30 cellular contexts compared by ENCODE assay signal in the genomic region with DNA sequence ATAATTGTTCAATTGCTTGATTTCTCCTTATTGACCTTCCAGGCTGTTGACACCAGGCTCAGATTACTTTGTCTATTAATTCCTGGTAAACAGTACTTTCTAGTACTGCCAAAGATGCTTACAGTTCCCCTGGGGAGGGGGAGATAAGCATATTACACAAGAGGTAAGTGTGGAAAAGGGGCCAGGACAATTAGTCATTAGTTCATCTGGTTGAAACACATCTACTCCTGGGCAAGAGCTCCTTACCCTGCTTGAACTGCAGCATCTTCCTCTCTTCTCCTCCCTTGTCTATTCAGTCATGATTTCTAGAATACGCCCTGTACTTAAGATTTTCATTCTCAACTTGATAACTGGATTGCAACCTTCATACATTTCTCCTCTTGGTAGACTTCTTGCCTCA.
"Had no signal": no experiment of that assay in that cellular context is flagged by ENCODE, and none has a peak within 500 bp of the region (broad histone marks: within the 10 kb centered on the region; RNA-seq: fewer than 3 reads in every experiment).

No MANE protein-coding gene starts in this region.

- DNase-seq: activated CD4-positive, alpha-beta T cell treated with anti-CD3 and anti-CD28 coated beads for 36 hours; activated CD4-positive, alpha-beta T cell treated with anti-CD3 and anti-CD28 coated beads, Interleukin-2, amount 10 ng/mL, durations not matched to agents 7 days and 5 days; activated CD4-positive, alpha-beta T cell treated with anti-CD3 and anti-CD28 coated beads, Interleukin-2, amount 50 U/mL, for 48 hours; activated CD8-positive, alpha-beta T cell treated with anti-CD3 and anti-CD28 coated beads, Interleukin-2, amount 10 ng/mL, durations not matched to agents 7 days and 5 days; activated gamma-delta T cell; activated naive CD4-positive, alpha-beta T cell treated with Interleukin-2 at 50 U/mL for 16 hours; activated naive CD8-positive, alpha-beta T cell treated with anti-CD3 and anti-CD28 coated beads, Interleukin-2, amount 10 ng/mL, durations not matched to agents 7 days and 5 days; activated T-cell treated with anti-CD3 and anti-CD28 coated beads, Interleukin-2, amount 50 U/mL, for 24 hours; body of pancreas; Kasumi-1; KG1; MG63; NCI-H1048; NCI-H1105 treated with DMSO at 0.1 percent for 48 hours; NCI-H1436; NCI-H187; NCI-H2081; NCI-H345; NCI-H510A; NCI-H526; SHP77; SJCRH30; T1000 had no signal

- H3K9me3 ChIP-seq: body of pancreas, breast epithelium, MG63, SJCRH30 had no signal

- H3K4me1 Mint-ChIP-seq: activated CD4-positive, alpha-beta T cell treated with anti-CD3 and anti-CD28 coated beads for 36 hours; activated naive CD4-positive, alpha-beta T cell treated with anti-CD3 and anti-CD28 coated beads, Interleukin-2, amount 50 U/mL, for 24 hours; WTC11 had no signal

- H3K4me3 Mint-ChIP-seq: activated CD4-positive, alpha-beta T cell treated with anti-CD3 and anti-CD28 coated beads for 36 hours; activated CD4-positive, alpha-beta T cell treated with anti-CD3 and anti-CD28 coated beads, Interleukin-2, amount 10 ng/mL, durations not matched to agents 7 days and 5 days; activated CD8-positive, alpha-beta T cell treated with anti-CD3 and anti-CD28 coated beads, Interleukin-2, amount 10 ng/mL, durations not matched to agents 7 days and 5 days; activated naive CD4-positive, alpha-beta T cell treated with anti-CD3 and anti-CD28 coated beads, Interleukin-2, amount 50 U/mL, for 24 hours; activated naive CD8-positive, alpha-beta T cell treated with anti-CD3 and anti-CD28 coated beads, Interleukin-2, amount 10 ng/mL, durations not matched to agents 7 days and 5 days; activated T-cell treated with anti-CD3 and anti-CD28 coated beads, Interleukin-2, amount 50 U/mL, for 24 hours; WTC11 had no signal

- H3K9me3 Mint-ChIP-seq: activated CD4-positive, alpha-beta T cell treated with anti-CD3 and anti-CD28 coated beads, Interleukin-2, amount 10 ng/mL, durations not matched to agents 7 days and 5 days; activated naive CD4-positive, alpha-beta T cell treated with anti-CD3 and anti-CD28 coated beads, Interleukin-2, amount 50 U/mL, for 24 hours; activated naive CD8-positive, alpha-beta T cell treated with anti-CD3 and anti-CD28 coated beads, Interleukin-2, amount 10 ng/mL, durations not matched to agents 7 days and 5 days; activated T-cell treated with anti-CD3 and anti-CD28 coated beads, Interleukin-2, amount 50 U/mL, for 24 hours; activated T-helper 2 cell treated with anti-CD3 and anti-CD28 coated beads, Interferon-gamma antibody, Interleukin-2, Interleukin-4, amounts not matched to agents 10 μg/mL and 5 μg/mL and 100 μg/mL, durations not matched to agents 14 hours and 24 hours and 36 hours; WTC11 had no signal

- H3K4me1 ChIP-seq: breast epithelium had no signal

- H3K4me3 ChIP-seq: body of pancreas, breast epithelium, MG63, SJCRH30, SK-N-MC had no signal

- H3K27me3 Mint-ChIP-seq: activated CD4-positive, alpha-beta T cell treated with anti-CD3 and anti-CD28 coated beads for 36 hours; activated naive CD4-positive, alpha-beta T cell treated with anti-CD3 and anti-CD28 coated beads, Interleukin-2, amount 50 U/mL, for 24 hours had no signal

- H3K27me3 ChIP-seq: body of pancreas, breast epithelium, MG63, SJCRH30 had no signal

- H3K36me3 Mint-ChIP-seq: activated naive CD4-positive, alpha-beta T cell treated with anti-CD3 and anti-CD28 coated beads, Interleukin-2, amount 50 U/mL, for 24 hours; activated naive CD8-positive, alpha-beta T cell treated with anti-CD3 and anti-CD28 coated beads, Interleukin-2, amount 10 ng/mL, durations not matched to agents 7 days and 5 days; WTC11 had no signal

- H3K27ac ChIP-seq: breast epithelium, SJCRH30, SK-N-MC had no signal

- H3K36me3 ChIP-seq: breast epithelium, MG63, SJCRH30 had no signal

- H3K27ac Mint-ChIP-seq: activated CD4-positive, alpha-beta T cell treated with anti-CD3 and anti-CD28 coated beads for 36 hours; activated CD4-positive, alpha-beta T cell treated with anti-CD3 and anti-CD28 coated beads, Interleukin-2, amount 10 ng/mL, durations not matched to agents 7 days and 5 days; activated CD8-positive, alpha-beta T cell treated with anti-CD3 and anti-CD28 coated beads, Interleukin-2, amount 10 ng/mL, durations not matched to agents 7 days and 5 days; activated naive CD4-positive, alpha-beta T cell treated with anti-CD3 and anti-CD28 coated beads, Interleukin-2, amount 50 U/mL, for 24 hours; activated naive CD8-positive, alpha-beta T cell treated with anti-CD3 and anti-CD28 coated beads, Interleukin-2, amount 10 ng/mL, durations not matched to agents 7 days and 5 days; activated T-cell treated with anti-CD3 and anti-CD28 coated beads, Interleukin-2, amount 50 U/mL, for 24 hours; activated T-helper 2 cell treated with anti-CD3 and anti-CD28 coated beads, Interferon-gamma antibody, Interleukin-2, Interleukin-4, amounts not matched to agents 10 μg/mL and 5 μg/mL and 100 μg/mL, durations not matched to agents 14 hours and 24 hours and 36 hours; WTC11 had no signal

- ATAC-seq: activated CD4-positive, alpha-beta T cell treated with anti-CD3 and anti-CD28 coated beads for 36 hours; activated CD4-positive, CD25-positive, alpha-beta regulatory T cell treated with anti-CD3 and anti-CD28 coated beads, Interleukin-2, amount 50 U/mL, for 24 hours; activated CD8-positive, alpha-beta T cell treated with anti-CD3 and anti-CD28 coated beads, Interleukin-2, amount 10 ng/mL, durations not matched to agents 7 days and 5 days; Panc1; WTC11 had no signal
